In the genomic region with DNA sequence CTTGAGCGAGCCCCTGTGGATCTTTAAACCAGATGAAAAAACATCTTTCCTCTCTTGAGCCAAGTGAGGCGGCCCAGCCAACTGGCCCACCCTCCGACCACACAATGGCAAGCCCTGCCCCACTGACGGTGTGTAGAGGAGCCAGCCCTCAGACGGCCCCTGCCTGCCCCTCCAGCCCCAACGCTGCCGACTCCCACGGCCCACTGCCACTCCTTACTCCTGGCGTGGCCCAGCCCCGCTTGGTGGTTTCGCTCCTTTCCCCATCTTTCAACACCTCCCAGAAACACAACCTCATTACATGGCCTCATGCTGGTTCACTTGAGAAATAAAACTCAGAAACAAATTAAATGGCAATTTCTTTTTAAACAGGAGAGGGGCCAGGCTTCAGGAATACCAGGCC, we compare ENCODE assay signal across 29 cellular contexts.
A peak's percentile ranks its signal among the peaks of the same experiment; 100 is the strongest.
DNase-seq lines count a peak whose midpoint lies in the region; ATAC-seq and TF ChIP-seq lines count a peak whose summit lies in the region.
"Had no signal": no experiment of that assay in that cellular context is flagged by ENCODE, and none has a peak within 500 bp of the region (broad histone marks: within the 10 kb centered on the region; RNA-seq: fewer than 3 reads in every experiment).

No MANE protein-coding gene starts in this region.

- no peak overlapping the region for H2AFZ ChIP-seq in hepatocyte

- no peaks in the 10 kb centered on the region for H3K36me3 ChIP-seq in BLaER1 treated with 17β-estradiol and CSF1 and Interleukin-3, amounts not matched to agents 10 nM and 100 nM
- no peaks in the 10 kb centered on the region for H3K36me3 ChIP-seq in hepatocyte (replicated peaks; ENCODE audit: insufficient read depth, low read depth)
- no peaks in the 10 kb centered on the region for H3K36me3 ChIP-seq in uterus
- H3K36me3 ChIP-seq: esophagus squamous epithelium, MG63, neutrophil had no signal

- peak overlapping the region in 3 of 11 experiments; percentile 4 to 23 (median 7); a peak in 3 of 22 replicates for H3K27ac ChIP-seq in BLaER1 treated with 17β-estradiol and CSF1 and Interleukin-3, amounts not matched to agents 10 nM and 100 nM
- no peak overlapping the region for H3K27ac ChIP-seq in hepatocyte
- H3K27ac ChIP-seq in uterus = no peak overlapping the region
- H3K27ac ChIP-seq: A549, foreskin keratinocyte, neutrophil had no signal

- H3K9me3 ChIP-seq in BLaER1 treated with 17β-estradiol and CSF1 and Interleukin-3, amounts not matched to agents 10 nM and 100 nM (replicated peaks in 1 of 11) = peaks cover 0 to 22% (median 12%) of the 10 kb centered on the region in 11 experiments; a peak in 15 of 22 replicates
- H3K9me3 ChIP-seq in hepatocyte (ENCODE audit: low read depth) = no peaks in the 10 kb centered on the region
- no peaks in the 10 kb centered on the region for H3K9me3 ChIP-seq in uterus
- H3K9me3 ChIP-seq: A549, esophagus squamous epithelium, MG63, neutrophil, SK-N-SH had no signal

- no peaks in the 10 kb centered on the region; a peak in 1 of 22 replicates for H4K20me1 ChIP-seq in BLaER1 treated with 17β-estradiol and CSF1 and Interleukin-3, amounts not matched to agents 10 nM and 100 nM
- no peaks in the 10 kb centered on the region for H4K20me1 ChIP-seq in hepatocyte (ENCODE audit: insufficient read depth, poor library complexity, severe bottlenecking)

- DNase-seq in choroid plexus epithelial cell (ENCODE audit: low read depth) (peak; percentile 59), hepatocyte (ENCODE audit: low spot score) (peak; percentile 19), sciatic nerve (ENCODE audit: low spot score) (peak; percentile 78), uterus (no peak), posterior vena cava (ENCODE audit: low spot score) (no peak)
- no peak for DNase-seq in central memory CD4-positive, alpha-beta T cell
- DNase-seq: activated CD4-positive, CD25-positive, alpha-beta regulatory T cell; activated CD8-positive, alpha-beta memory T cell treated with anti-CD3 and anti-CD28 coated beads, Interleukin-2, amount 10 ng/mL, durations not matched to agents 7 days and 5 days; activated T-cell treated with anti-CD3 and anti-CD28 coated beads, Interleukin-2, amount 50 U/mL, for 72 hours; AML-193; CD4-positive, alpha-beta memory T cell; dermis blood vessel endothelial cell; esophagus squamous epithelium; foreskin keratinocyte; GOT3; KG1; MG63; NCI-H1105 treated with DMSO at 0.1 percent for 48 hours; NCI-H2029; NCI-H524; NK-92 treated with Interleukin-12 subunit alpha and Interleukin-12 subunit beta, amount 100 ng/mL, for 24 hours; SK-N-SH; stimulated activated CD4-positive, alpha-beta T cell treated with anti-CD3 and anti-CD28 coated beads, Interleukin-4, amount 100 ng/mL, for 24 hours; trophoblast cell had no signal

- no peak overlapping the region for H3K9ac ChIP-seq in BLaER1 treated with 17β-estradiol and CSF1 and Interleukin-3, amounts not matched to agents 10 nM and 100 nM
- H3K9ac ChIP-seq: SK-N-SH had no signal

- H3K9me2 ChIP-seq in hepatocyte (replicated peaks; ENCODE audit: insufficient read depth) = no peaks in the 10 kb centered on the region
- H3K9me2 ChIP-seq: SK-N-SH had no signal

- intact Hi-C loops in sciatic nerve (cut with DNase I) = no loop called here
- intact Hi-C loops in uterus (cut with DNase I; ENCODE audit: low total_unique reads) = no loop called here
- intact Hi-C loops in posterior vena cava (cut with DNase I) = no loop called here

- no peaks in the 10 kb centered on the region for H3K79me2 ChIP-seq in hepatocyte

- 76% methylated on average over 11 of the region's 11 CpGs for WGBS in hepatocyte (ENCODE audit: low lambda C conversion rate, missing lambda C conversion rate)

- ATAC-seq in sciatic nerve (peak; percentile 78), HG03439 (IDR thresholded peaks at IDR 0.05; ENCODE audit: unreplicated experiment) (no peak)
- ATAC-seq: A549; activated CD8-positive, alpha-beta memory T cell treated with anti-CD3 and anti-CD28 coated beads, Interleukin-2, amount 10 ng/mL, durations not matched to agents 7 days and 5 days; activated T-cell treated with anti-CD3 and anti-CD28 coated beads, Interleukin-2, amount 50 U/mL, for 72 hours; foreskin keratinocyte; GM12878 had no signal

- H3K4me2 ChIP-seq in BLaER1 treated with 17β-estradiol and CSF1 and Interleukin-3, amounts not matched to agents 10 nM and 100 nM = peak overlapping the region in 9 of 11 experiments; percentile 73 to 93 (median 89); a peak in 10 of 22 replicates
- no peak overlapping the region for H3K4me2 ChIP-seq in hepatocyte
- H3K4me2 ChIP-seq: A549, SK-N-SH had no signal

- no peaks in the 10 kb centered on the region for H3K27me3 ChIP-seq in BLaER1 treated with 17β-estradiol and CSF1 and Interleukin-3, amounts not matched to agents 10 nM and 100 nM
- H3K27me3 ChIP-seq in hepatocyte (no peaks in the 10 kb centered on the region), uterus (no peaks in the 10 kb centered on the region)
- H3K27me3 ChIP-seq: esophagus squamous epithelium, foreskin keratinocyte, MG63, neutrophil had no signal

- H3K4me1 ChIP-seq in BLaER1 treated with 17β-estradiol and CSF1 and Interleukin-3, amounts not matched to agents 10 nM and 100 nM = peaks cover 47 to 82% (median 76%) of the 10 kb centered on the region in 10 experiments
- peaks cover 29% of the 10 kb centered on the region for H3K4me1 ChIP-seq in hepatocyte (ENCODE audit: insufficient read depth)
- H3K4me1 ChIP-seq in uterus = no peaks in the 10 kb centered on the region
- H3K4me1 ChIP-seq: A549, foreskin keratinocyte had no signal

- H3K4me3 ChIP-seq in BLaER1 treated with 17β-estradiol and CSF1 and Interleukin-3, amounts not matched to agents 10 nM and 100 nM = no peak overlapping the region
- H3K4me3 ChIP-seq in choroid plexus epithelial cell (ENCODE audit: low read depth, low read length) = no peak overlapping the region
- H3K4me3 ChIP-seq in hepatocyte = no peak overlapping the region
- H3K4me3 ChIP-seq in uterus = no peak overlapping the region
- H3K4me3 ChIP-seq: A549, esophagus squamous epithelium, GM12878, MG63 had no signal

- TF ChIP-seq POLR2A in uterus (IDR thresholded peaks at IDR 0.05) = no peak

- TF ChIP-seq CTCF in choroid plexus epithelial cell (conservative IDR thresholded peaks at IDR 0.05; ENCODE audit: low read depth, low read length) = no peak
- no peak for TF ChIP-seq CTCF in hepatocyte (IDR thresholded peaks at IDR 0.05; ENCODE audit: poor library complexity)
- TF ChIP-seq CTCF in uterus (IDR thresholded peaks at IDR 0.05) = no peak

Comparison
In these comparisons a context has a peak if more than half of its experiments do, and no peak if none do; other contexts are left out.
1. DNase-seq: peak in choroid plexus epithelial cell (single experiment), hepatocyte (single experiment) and sciatic nerve (single experiment); none in central memory CD4-positive, alpha-beta T cell (single experiment), uterus (0 of 2) and posterior vena cava (single experiment).